In genomic region chr19:6550679-6551078, GRCh38 we compare ENCODE assay signal across 4 cellular contexts. TPM values are rescaled to one million over a fixed set of nuclear protein-coding genes. Genes with fewer than 3 reads are reported as not detected.
"Had no signal": no experiment of that assay in that cellular context is flagged by ENCODE, and none has a peak within 500 bp of the region (broad histone marks: within the 10 kb centered on the region; RNA-seq: fewer than 3 reads in every experiment).

No MANE protein-coding gene starts in this region.

RNA-seq across cellular contexts. Expression of gene TNFSF9, which starts 19.9 kb away (rescaled TPM):
- total RNA-seq: IMR-90, SJCRH30 had no signal

RNA-seq across cellular contexts. Expression of gene CD70, which starts 40.3 kb away (rescaled TPM):
- total RNA-seq: IMR-90, Right ventricle myocardium inferior, SJCRH30 had no signal
- polyA plus RNA-seq: IMR-90 had no signal

RNA-seq across cellular contexts. Expression of gene TUBB4A, which starts 48.6 kb away (rescaled TPM):
- total RNA-seq: IMR-90, RPMI7951, SJCRH30 had no signal
- polyA plus RNA-seq: IMR-90 had no signal
